ENCODE assay signal across 8 cellular contexts in the genomic region with DNA sequence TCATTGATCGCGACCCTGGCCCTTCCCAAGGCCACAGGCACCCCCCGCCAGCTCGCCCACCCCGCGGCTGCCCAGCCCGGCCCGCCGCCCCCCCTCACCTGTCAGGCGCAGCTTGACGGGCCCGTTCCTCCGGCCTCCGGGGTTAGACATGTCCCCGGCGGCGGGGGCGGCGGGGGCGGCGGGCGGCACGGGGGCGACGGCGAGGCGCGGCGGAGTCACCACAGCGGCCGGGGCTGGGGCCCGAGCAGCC. TPM values are rescaled to one million over a fixed set of nuclear protein-coding genes. Genes with fewer than 3 reads are reported as not detected.
DNase-seq lines count a peak whose midpoint lies in the region; ATAC-seq and TF ChIP-seq lines count a peak whose summit lies in the region.

No MANE protein-coding gene starts in this region.

- H3K36me3 Mint-ChIP-seq in CD8-positive, alpha-beta memory T cell, result peaks cover 0 to 15% (median 1%) of the 10 kb centered on the region in 3 donors
- peaks cover 35% of the 10 kb centered on the region for H3K36me3 Mint-ChIP-seq in HFFc6 (ENCODE audit: low read depth)

- CTCF ChIA-PET in CD8-positive, alpha-beta memory T cell (lab: Charles Lee), result interaction anchor here (1.0 to 1.3 kb wide), 2 partner anchors 12 to 70 kb away, joined by 3 read pairs; no protein-coding TSS in a partner anchor

- H3K27me3 Mint-ChIP-seq in CD8-positive, alpha-beta memory T cell, result no peaks in the 10 kb centered on the region
- H3K27me3 Mint-ChIP-seq in HFFc6 (ENCODE audit: insufficient read depth), result peaks cover 3% of the 10 kb centered on the region; the same call in 1 of the 2 replicates

- no peaks in the 10 kb centered on the region for H3K36me3 ChIP-seq in CD8-positive, alpha-beta memory T cell (ENCODE audit: insufficient read depth, low read length)
- no peaks in the 10 kb centered on the region for H3K36me3 ChIP-seq in heart left ventricle
- no peaks in the 10 kb centered on the region for H3K36me3 ChIP-seq in gastrocnemius medialis

- H3K9me3 ChIP-seq in CD8-positive, alpha-beta memory T cell (ENCODE audit: low read length), result no peaks in the 10 kb centered on the region
- no peaks in the 10 kb centered on the region for H3K9me3 ChIP-seq in heart left ventricle
- H3K9me3 ChIP-seq in gastrocnemius medialis, result no peaks in the 10 kb centered on the region

- intact Hi-C loops in heart left ventricle (cut with DNase I) (loop anchor here in 4 of 10 donors (5.0 to 10.0 kb wide), 4 partner anchors 63 to 76 kb away; no protein-coding TSS in a partner anchor), gastrocnemius medialis (cut with DNase I; ENCODE audit: low total_unique reads) (loop anchor here (5.0 kb wide), 1 partner anchor 154 kb away; a partner anchor contains a TSS)

- 0 to 3% (median 1%) methylated on average over 7 to 32 of the region's 32 CpGs for WGBS in heart left ventricle, 4 donors

- peaks cover 22% of the 10 kb centered on the region for H3K4me1 ChIP-seq in CD8-positive, alpha-beta memory T cell (ENCODE audit: insufficient read depth, low read length)
- H3K4me1 ChIP-seq in heart left ventricle, result peaks cover 0 to 48% (median 19%) of the 10 kb centered on the region in 12 donors
- peaks cover 15 to 22% of the 10 kb centered on the region in 2 donors for H3K4me1 ChIP-seq in gastrocnemius medialis

- peaks cover 38 to 52% (median 49%) of the 10 kb centered on the region in 3 donors for H3K4me1 Mint-ChIP-seq in CD8-positive, alpha-beta memory T cell
- H3K4me1 Mint-ChIP-seq in HFFc6 (ENCODE audit: low read depth), result peaks cover 52% of the 10 kb centered on the region

- H3K27me3 ChIP-seq in CD8-positive, alpha-beta memory T cell (ENCODE audit: insufficient read depth, low read length, poor library complexity, severe bottlenecking), result no peaks in the 10 kb centered on the region
- no peaks in the 10 kb centered on the region for H3K27me3 ChIP-seq in heart left ventricle
- H3K27me3 ChIP-seq in gastrocnemius medialis, result no peaks in the 10 kb centered on the region

- no peak for TF ChIP-seq CTCF in HFFc6 (IDR thresholded peaks at IDR 0.05)
- TF ChIP-seq CTCF in heart left ventricle (IDR thresholded peaks at IDR 0.05), result no peak
- no peak for TF ChIP-seq CTCF in gastrocnemius medialis (IDR thresholded peaks at IDR 0.05 in 4 of 5, conservative IDR thresholded peaks at IDR 0.05 in 1 of 5)

- H3K9me3 Mint-ChIP-seq in CD8-positive, alpha-beta memory T cell, result no peaks in the 10 kb centered on the region
- H3K9me3 Mint-ChIP-seq in HFFc6, result no peaks in the 10 kb centered on the region

- TF ChIP-seq POLR2A in heart left ventricle (IDR thresholded peaks at IDR 0.05) (no peak), gastrocnemius medialis (IDR thresholded peaks at IDR 0.05) (no peak)

- H3K4me3 ChIP-seq in CD8-positive, alpha-beta memory T cell (ENCODE audit: low read length), result peak overlapping the region; percentile 79
- H3K4me3 ChIP-seq in heart left ventricle (peak overlapping the region; percentile 55 to 93 (median 80)), gastrocnemius medialis (peak overlapping the region; percentile 75 to 90 (median 82))

- in situ Hi-C loops in gastrocnemius medialis (cut with MboI; ENCODE audit: low sequenced_read_pairs in 4 of 4), result no loop called here

- POLR2A ChIA-PET in CD8-positive, alpha-beta memory T cell (lab: Charles Lee), result interaction anchor here (1.1 to 2.3 kb wide), 3 partner anchors 47 to 156 kb away, joined by 5 to 17 read pairs (median 10); a partner anchor contains a TSS

- H3K27ac ChIP-seq in CD8-positive, alpha-beta memory T cell (ENCODE audit: low read depth, low read length), result peak overlapping the region; percentile 64
- H3K27ac ChIP-seq in heart left ventricle (peak overlapping the region; percentile 84 to 97 (median 94)), gastrocnemius medialis (peak overlapping the region; percentile 87 to 95 (median 90))

- DNase-seq in CD8-positive, alpha-beta memory T cell, result no peak
- DNase-seq in HFFc6 (no peak), heart left ventricle (peak in 1 of 5 donors; percentile 68), gastrocnemius medialis (peak; percentile 25 to 42), NCI-H446 treated with DMSO at 0.1 percent for 48 hours (lab: John Stamatoyannopoulos, UW) (no peak), SW480 (ENCODE audit: low spot score) (no peak)
- peak; percentile 75 for DNase-seq in activated CD8-positive, alpha-beta memory T cell treated with anti-CD3 and anti-CD28 coated beads for 24 hours

- peak overlapping the region; percentile 97 to 100 (median 99) for H3K4me3 Mint-ChIP-seq in CD8-positive, alpha-beta memory T cell
- peak overlapping the region; percentile 100 for H3K4me3 Mint-ChIP-seq in HFFc6

- ATAC-seq in heart left ventricle (peak in 2 of 4 donors; percentile 13 to 29), gastrocnemius medialis (peak; percentile 58 to 69), GM18517 (IDR thresholded peaks at IDR 0.05; ENCODE audit: unreplicated experiment) (no peak)

- H3K27ac Mint-ChIP-seq in CD8-positive, alpha-beta memory T cell, result peak overlapping the region; percentile 94 to 99 (median 96)
- H3K27ac Mint-ChIP-seq in HFFc6, result peak overlapping the region; percentile 97

RNA-seq across cellular contexts. Expression of a gene that starts 0.5 kb away (rescaled TPM):
- total RNA-seq in CD8-positive, alpha-beta memory T cell, result 10 to 100 TPM; 18.9 to 19.0 TPM
- 7.8 TPM for polyA plus RNA-seq in CD8-positive, alpha-beta memory T cell
- total RNA-seq in HFFc6 (2021; fragmentation: NEBNext Ultra II Directional; extraction: Animal tissue kit (Norgen Biotek cat#: 25700)), result 100 to 1,000 TPM in 3 of 6 experiments, 10 to 100 TPM in 3; 92.5 to 206 (median 99.1) TPM
- 10 to 100 TPM in 8 of 9 donors, 1 to 10 TPM in 1; 8.7 to 17.5 (median 12.6) TPM for total RNA-seq in heart left ventricle
- 1 to 10 TPM; 3.6 to 7.4 TPM for polyA plus RNA-seq in heart left ventricle
- total RNA-seq in gastrocnemius medialis, result 10 to 100 TPM in 3 of 4 donors, 1 to 10 TPM in 1; 8.9 to 15.3 (median 11.4) TPM

Comparison
In these comparisons a context has a peak if more than half of its experiments do, and no peak if none do; other contexts are left out.
1. DNase-seq: peak in activated CD8-positive, alpha-beta memory T cell treated with anti-CD3 and anti-CD28 coated beads for 24 hours (single experiment) and gastrocnemius medialis (2 of 2); none in CD8-positive, alpha-beta memory T cell (0 of 5), HFFc6 (single experiment), NCI-H446 treated with DMSO at 0.1 percent for 48 hours (single experiment) and SW480 (single experiment).
2. RNA of a gene that starts 0.5 kb away (total RNA-seq): 92.5 to 206 TPM in HFFc6; 18.9 to 19.0 TPM in CD8-positive, alpha-beta memory T cell, 8.7 to 17.5 TPM in heart left ventricle and 8.9 to 15.3 TPM in gastrocnemius medialis; every median in the first group is over 4 times any median in the second.
3. Peak in every context shown above with its lines, with median percentiles within 50 percentile points of each other: H3K27ac ChIP-seq and H3K4me3 ChIP-seq.